8 cellular contexts compared by ENCODE assay signal in genomic region chr2:88190808-88191721, GRCh38. TPM values are rescaled to one million over a fixed set of nuclear protein-coding genes. Genes with fewer than 3 reads are reported as not detected.
DNase-seq lines count a peak whose midpoint lies in the region; ATAC-seq, FAIRE-seq and TF ChIP-seq lines count a peak whose summit lies in the region.

No MANE protein-coding gene starts in this region.

- no peak overlapping the region for H3K9ac ChIP-seq in keratinocyte (ENCODE audit: control insufficient read depth, extremely low read depth, insufficient read depth, low read length)

- H2AFZ ChIP-seq in keratinocyte (ENCODE audit: control insufficient read depth, low read length), result no peak overlapping the region

- H3K27ac ChIP-seq in 22Rv1 (no peak overlapping the region), keratinocyte (ENCODE audit: control insufficient read depth, insufficient read depth, low read length) (no peak overlapping the region)

- in situ Hi-C loops in astrocyte of the cerebellum (cut with HindIII; ENCODE audit: low sequenced_read_pairs), result no loop called here

- H3K27me3 ChIP-seq in keratinocyte (ENCODE audit: control insufficient read depth, extremely low read depth, insufficient read depth, low read length), result no peaks in the 10 kb centered on the region

- H3K4me2 ChIP-seq in keratinocyte (ENCODE audit: control insufficient read depth, extremely low read depth, insufficient read depth, low read depth, low read length), result no peak overlapping the region

- H3K4me3 ChIP-seq in astrocyte of the cerebellum (ENCODE audit: low read depth, low read length), result no peak overlapping the region
- H3K4me3 ChIP-seq in keratinocyte (ENCODE audit: control insufficient read depth in 2 of 3, extremely low read depth in 1 of 3, insufficient read depth in 2 of 3, low read depth in 1 of 3, low read length in 3 of 3), result no peak overlapping the region

- H3K79me2 ChIP-seq in keratinocyte (ENCODE audit: control insufficient read depth, insufficient read depth, low read length), result no peaks in the 10 kb centered on the region

- no peaks in the 10 kb centered on the region for H3K4me1 ChIP-seq in keratinocyte (ENCODE audit: control insufficient read depth, extremely low read depth, insufficient read depth, low read length)

- no peaks in the 10 kb centered on the region for H4K20me1 ChIP-seq in keratinocyte (ENCODE audit: control insufficient read depth, extremely low read depth, insufficient read depth, low read length)

- ATAC-seq in GM21381 (IDR thresholded peaks at IDR 0.05; ENCODE audit: unreplicated experiment), result no peak
- no peak for ATAC-seq in GM21737 (IDR thresholded peaks at IDR 0.05; ENCODE audit: unreplicated experiment)

- TF ChIP-seq CTCF in 22Rv1 (IDR thresholded peaks at IDR 0.05) (peak; percentile 77), astrocyte of the cerebellum (IDR thresholded peaks at IDR 0.05; ENCODE audit: low read depth, low read length, missing control alignments) (peak; percentile 65), keratinocyte (optimal IDR thresholded peaks at IDR 0.05 in 1 of 3, IDR thresholded peaks at IDR 0.05 in 1 of 3, conservative IDR thresholded peaks at IDR 0.05 in 1 of 3; ENCODE audit: extremely low read depth in 1 of 3, insufficient read depth in 2 of 3, low read length in 3 of 3) (peak; percentile 56 to 80 (median 77))

- no peaks in the 10 kb centered on the region for H3K9me1 ChIP-seq in keratinocyte (ENCODE audit: control insufficient read depth, extremely low read depth, insufficient read depth, low read length)

- peak; percentile 43 for FAIRE-seq in keratinocyte (lab: Jason Lieb, UNC)
- FAIRE-seq in urothelium cell line (lab: Jason Lieb, UNC), result peak; percentile 79

- no peaks in the 10 kb centered on the region for H3K9me3 ChIP-seq in keratinocyte (ENCODE audit: control insufficient read depth, low read depth, low read length)

- dilution Hi-C loops in keratinocyte (cut with MboI; ENCODE audit: extremely low pct_ligation_motif_present, low sequenced_read_pairs), result no loop called here

- no peaks in the 10 kb centered on the region for H3K36me3 ChIP-seq in keratinocyte (ENCODE audit: control insufficient read depth in 2 of 2, extremely low read depth in 1 of 2, insufficient read depth in 2 of 2, low read length in 2 of 2)

- peak; percentile 34 for DNase-seq in Daoy (ENCODE audit: low read depth)
- DNase-seq in NCI-H1092 treated with DMSO at 0.1 percent for 48 hours (lab: John Stamatoyannopoulos, UW), result peak; percentile 18
- peak; percentile 13 for DNase-seq in astrocyte of the cerebellum (ENCODE audit: low read depth)
- DNase-seq in keratinocyte (ENCODE audit: low read depth, low spot score), result no peak
- DNase-seq in urothelium cell line (ENCODE audit: low spot score), result peak; percentile 79

RNA-seq across cellular contexts. Expression of gene THNSL2, which starts 20.9 kb away (rescaled TPM):
- not detected in 2 replicates for total RNA-seq in Daoy (2014; rRNA removed; shearing (Covaris generic))
- polyA plus RNA-seq in keratinocyte, result 2.7 to 4.0 TPM (median 3.9 TPM) in 3 replicates
- 2.2 TPM for polyA plus RNA-seq in keratinocyte (2011; ENCODE audit: low read depth)
- 4.4 and 6.7 TPM in 2 replicates for polyA plus RNA-seq in keratinocyte (2011; cell fraction: cytosol; rRNA removed)
- polyA plus RNA-seq in keratinocyte (2011; cell fraction: nucleus; rRNA removed), result 12.3 and 18.5 TPM in 2 replicates
- polyA plus RNA-seq in keratinocyte (2012; ENCODE audit: low replicate concordance), result 2.3 and 6.7 TPM in 2 replicates
- 3.4 to 6.0 TPM (median 4.2 TPM) in 3 replicates for polyA minus RNA-seq in keratinocyte
- 4.2 TPM for polyA minus RNA-seq in keratinocyte (2011; cell fraction: cytosol; rRNA and poly(A)+ RNA removed)
- polyA minus RNA-seq in keratinocyte (2011; cell fraction: nucleus; rRNA and poly(A)+ RNA removed), result 4.6 and 5.0 TPM in 2 replicates
